In the genomic region with DNA sequence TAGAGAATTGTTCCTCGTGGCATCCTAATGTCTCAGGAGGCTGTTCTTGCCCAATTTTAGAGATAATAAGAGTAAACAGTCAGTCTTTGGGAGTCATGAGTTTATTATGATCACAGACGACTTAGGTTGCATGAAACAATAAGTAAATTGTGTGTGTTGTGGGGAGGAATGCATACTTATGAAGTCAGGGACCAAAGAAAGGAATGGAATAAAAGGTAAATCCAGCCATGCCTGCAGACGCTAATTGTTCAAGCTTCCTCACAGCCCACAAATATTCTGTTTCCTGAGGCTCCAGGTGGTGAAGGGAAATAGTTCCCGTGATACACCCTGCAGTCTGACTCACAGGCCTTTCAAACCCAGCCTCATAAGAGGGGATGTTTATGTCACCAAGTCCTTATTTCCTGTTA, we compare ENCODE assay signal across 8 cellular contexts. TPM values are rescaled to one million over a fixed set of nuclear protein-coding genes. Genes with fewer than 3 reads are reported as not detected.
DNase-seq lines count a peak whose midpoint lies in the region; ATAC-seq and TF ChIP-seq lines count a peak whose summit lies in the region.

No MANE protein-coding gene starts in this region.

- H3K4me3 ChIP-seq in BE2C (ENCODE audit: low read depth, low read length): no peak overlapping the region

- ATAC-seq in left cardiac atrium: no peak

- no peaks in the 10 kb centered on the region for H3K9me3 ChIP-seq in BE2C

- H3K27ac ChIP-seq in VCaP (peak overlapping the region; percentile 72), temporal lobe (ENCODE audit: low read depth, low read length) (peak overlapping the region; percentile 81)

- intact Hi-C loops in head of caudate nucleus (cut with DNase I) (loop anchor here (1.0 kb wide), 1 partner anchor 18 kb away; no protein-coding TSS in a partner anchor), left cardiac atrium (cut with DNase I) (no loop called here)

- TF ChIP-seq CTCF in VCaP (conservative IDR thresholded peaks at IDR 0.05) (no peak), BE2C (IDR thresholded peaks at IDR 0.05; ENCODE audit: low read depth, low read length) (no peak)

- peaks cover 11% of the 10 kb centered on the region for H3K27me3 ChIP-seq in BE2C

- peak; percentile 7 for DNase-seq in stimulated activated CD4-positive, alpha-beta T cell treated with anti-CD3 and anti-CD28 coated beads, Interleukin-15, amount 100 ng/mL, for 24 hours
- DNase-seq in stimulated activated CD4-positive, alpha-beta T cell treated with anti-CD3 and anti-CD28 coated beads, Interleukin-4, amount 100 ng/mL, for 24 hours: no peak
- DNase-seq in head of caudate nucleus (peak in 24 of 42 donors; percentile 16 to 72 (median 44)), BE2C (no peak), left cardiac atrium (no peak), NCI-H748 (lab: John Stamatoyannopoulos, UW; ENCODE audit: unreplicated experiment) (no peak)

- no peaks in the 10 kb centered on the region for H3K36me3 ChIP-seq in BE2C

- no peaks in the 10 kb centered on the region for H3K4me1 ChIP-seq in BE2C

RNA-seq across cellular contexts. Expression of gene EPHX4, which starts 0.9 kb away (rescaled TPM):
- total RNA-seq in temporal lobe (2.7 TPM), left cardiac atrium (under 1 TPM in 1 of 2 donors, not detected in 1; 0.15 TPM)
- not detected for polyA plus RNA-seq in BE2C (2012; ENCODE audit: insufficient read depth, insufficient read length, low read depth)

RNA-seq across cellular contexts. Expression of gene SETSIP, which starts 44.5 kb away (rescaled TPM):
- total RNA-seq in temporal lobe (not detected), left cardiac atrium (not detected)
- 1.5 TPM for polyA plus RNA-seq in BE2C (2012; ENCODE audit: insufficient read depth, insufficient read length, low read depth)

RNA-seq across cellular contexts. Expression of gene BTBD8, which starts 49.4 kb away (rescaled TPM):
- total RNA-seq in temporal lobe (51.9 TPM), left cardiac atrium (1 to 10 TPM; 2.0 to 4.5 TPM)
- not detected for polyA plus RNA-seq in BE2C (2012; ENCODE audit: insufficient read depth, insufficient read length, low read depth)

Comparison
In these comparisons a context has a peak if more than half of its experiments do, and no peak if none do; other contexts are left out.
1. DNase-seq: peak in stimulated activated CD4-positive, alpha-beta T cell treated with anti-CD3 and anti-CD28 coated beads, Interleukin-15, amount 100 ng/mL, for 24 hours (single experiment) and head of caudate nucleus (24 of 42); none in stimulated activated CD4-positive, alpha-beta T cell treated with anti-CD3 and anti-CD28 coated beads, Interleukin-4, amount 100 ng/mL, for 24 hours (single experiment), BE2C (single experiment), left cardiac atrium (single experiment) and NCI-H748 (single experiment).